Comparison of ENCODE assay signal across 10 cellular contexts in the genomic region with DNA sequence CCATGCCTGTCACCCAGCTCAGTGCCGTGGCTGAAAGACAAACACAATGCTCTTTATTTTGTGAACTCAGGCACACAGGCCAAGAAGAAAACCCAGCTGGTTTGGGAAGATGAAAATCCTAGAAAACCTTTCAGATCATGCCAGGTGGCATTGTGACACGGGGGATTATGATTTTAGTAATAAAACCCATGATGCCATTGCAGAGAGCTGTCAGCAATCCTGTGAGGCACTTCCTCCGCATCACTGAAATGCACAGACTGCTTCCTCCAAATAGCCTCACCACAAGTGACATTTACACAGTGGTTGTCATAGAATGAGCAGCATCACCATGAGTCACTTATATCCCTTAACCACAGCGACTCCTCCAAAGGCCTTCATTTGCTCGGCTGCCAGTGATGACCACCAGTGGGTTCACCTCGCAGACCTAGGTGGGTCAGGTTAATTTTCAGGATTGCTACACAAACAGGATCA. TPM values are rescaled to one million over a fixed set of nuclear protein-coding genes. Genes with fewer than 3 reads are reported as not detected.
A peak's percentile ranks its signal among the peaks of the same experiment; 100 is the strongest.
DNase-seq lines count a peak whose midpoint lies in the region; ATAC-seq and TF ChIP-seq lines count a peak whose summit lies in the region.
"Had no signal": no experiment of that assay in that cellular context is flagged by ENCODE, and none has a peak within 500 bp of the region (broad histone marks: within the 10 kb centered on the region; RNA-seq: fewer than 3 reads in every experiment).

No MANE protein-coding gene starts in this region.

- CTCF ChIA-PET in BJ (lab: Yijun Ruan, JAX), result interaction anchor here (1.4 to 2.2 kb wide), 2 partner anchors 21 to 46 kb away, joined by 5 to 9 read pairs; partner anchors contain the start of genes HTD2 and RPP14

- H3K9me3 ChIP-seq in MG63, result no peaks in the 10 kb centered on the region

- H3K36me3 ChIP-seq in BJ (ENCODE audit: control insufficient read depth, insufficient read depth, low read length), result peaks cover 2% of the 10 kb centered on the region
- H3K36me3 ChIP-seq in MG63, result no peaks in the 10 kb centered on the region

- POLR2A ChIA-PET in BJ (lab: Charles Lee), result no interaction called here

- no peaks in the 10 kb centered on the region for H3K27me3 ChIP-seq in BJ (ENCODE audit: control insufficient read depth, insufficient read depth, low read length)
- no peaks in the 10 kb centered on the region for H3K27me3 ChIP-seq in MG63

- no peak for TF ChIP-seq CTCF in BJ (IDR thresholded peaks at IDR 0.05; ENCODE audit: insufficient read depth, low read depth, low read length)

- no peak overlapping the region for H3K4me3 ChIP-seq in BJ (ENCODE audit: low read depth, low read length)
- no peak overlapping the region for H3K4me3 ChIP-seq in MG63

- DNase-seq in BJ (ENCODE audit: low read depth) (peak; percentile 35), MG63 (peak; percentile 20), anterior cingulate cortex (lab: John Stamatoyannopoulos, UW) (peak in 33 of 58 donors; percentile 10 to 78 (median 45)), midbrain (lab: John Stamatoyannopoulos, UW) (peak; percentile 25), 8988T (no peak), DMS53 (lab: John Stamatoyannopoulos, UW) (no peak), OCI-M2 (lab: John Stamatoyannopoulos, UW; ENCODE audit: unreplicated experiment) (no peak)
- DNase-seq: cortex of kidney had no signal

- ATAC-seq in GM21528 (IDR thresholded peaks at IDR 0.05; ENCODE audit: low FRiP score, unreplicated experiment), result no peak

RNA-seq across cellular contexts. Expression of gene ABHD6, which starts 22.7 kb away (rescaled TPM):
- 7.3 and 9.2 TPM in 2 replicates for polyA plus RNA-seq in BJ (2011; rRNA removed)
- polyA minus RNA-seq in BJ (2011; rRNA and poly(A)+ RNA removed), result 6.6 and 7.9 TPM in 2 replicates
- 1.9 and 2.1 TPM in 2 replicates for total RNA-seq in MG63 (2014; rRNA removed; shearing (Covaris generic); ENCODE audit: low replicate concordance)

RNA-seq across cellular contexts. Expression of gene RPP14, which starts 45.7 kb away (rescaled TPM):
- 10.9 and 13.3 TPM in 2 replicates for polyA plus RNA-seq in BJ (2011; rRNA removed)
- 4.1 and 6.2 TPM in 2 replicates for polyA minus RNA-seq in BJ (2011; rRNA and poly(A)+ RNA removed)
- total RNA-seq in MG63 (2014; rRNA removed; shearing (Covaris generic); ENCODE audit: low replicate concordance), result 6.2 and 16.3 TPM in 2 replicates

RNA-seq across cellular contexts. Expression of gene HTD2, which starts 46.0 kb away (rescaled TPM):
- 5.2 and 8.3 TPM in 2 replicates for polyA plus RNA-seq in BJ (2011; rRNA removed)
- polyA minus RNA-seq in BJ (2011; rRNA and poly(A)+ RNA removed), result 1.6 and 3.1 TPM in 2 replicates
- total RNA-seq in MG63 (2014; rRNA removed; shearing (Covaris generic); ENCODE audit: low replicate concordance), result 3.6 and 25.3 TPM in 2 replicates

RNA-seq across cellular contexts. Expression of gene DNASE1L3, which starts 49.5 kb away (rescaled TPM):
- polyA plus RNA-seq in BJ (2011; rRNA removed), result not detected in 2 replicates
- polyA minus RNA-seq in BJ (2011; rRNA and poly(A)+ RNA removed), result not detected in 2 replicates
- total RNA-seq in MG63 (2014; rRNA removed; shearing (Covaris generic); ENCODE audit: low replicate concordance), result not detected in 2 replicates
- total RNA-seq: T-helper 2 cell treated with Interferon-gamma antibody and Interleukin-4, amounts not matched to agents 100 ng/mL and 5 ng/mL, for 36 hours had no signal

Comparison
In these comparisons a context has a peak if more than half of its experiments do, and no peak if none do; other contexts are left out.
1. DNase-seq: peak in BJ (single experiment), MG63 (single experiment), anterior cingulate cortex (33 of 58) and midbrain (single experiment); none in 8988T (single experiment), DMS53 (single experiment) and OCI-M2 (single experiment).